In the genomic region with DNA sequence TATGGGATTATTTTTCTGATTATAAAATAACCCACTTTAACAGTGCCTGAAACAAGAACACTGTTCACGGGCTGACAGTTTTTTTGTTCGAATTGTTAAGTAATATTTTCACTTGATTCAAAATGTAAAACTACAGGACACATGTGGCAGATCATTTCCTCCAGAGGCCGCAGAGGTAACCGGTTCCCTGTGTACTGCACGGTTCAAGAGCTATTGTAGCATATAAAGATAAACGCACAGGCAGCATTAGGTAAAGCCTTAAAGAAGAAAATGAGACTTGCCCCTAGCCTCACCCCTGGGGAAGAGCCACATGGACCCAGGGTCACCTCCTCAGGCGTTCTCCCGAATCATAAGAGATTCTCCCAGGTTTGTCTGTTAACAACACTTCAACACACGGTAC, we compare ENCODE assay signal across 17 cellular contexts.
DNase-seq lines count a peak whose midpoint lies in the region; ATAC-seq and TF ChIP-seq lines count a peak whose summit lies in the region.
"Had no signal": no experiment of that assay in that cellular context is flagged by ENCODE, and none has a peak within 500 bp of the region (broad histone marks: within the 10 kb centered on the region; RNA-seq: fewer than 3 reads in every experiment).

No MANE protein-coding gene starts in this region.

- no peak overlapping the region for H3K4me3 ChIP-seq in spleen
- H3K4me3 ChIP-seq: GM23338 had no signal

- H3K4me3 Mint-ChIP-seq in activated B cell treated with CpG ODN at 0.5 μM for 24 hours: peak overlapping the region; percentile 36
- H3K4me3 Mint-ChIP-seq in naive B cell: peak overlapping the region in 5 of 8 donors; percentile 41 to 78 (median 49)
- H3K4me3 Mint-ChIP-seq in CD4-positive, alpha-beta T cell: no peak overlapping the region
- H3K4me3 Mint-ChIP-seq: CD8-positive, alpha-beta T cell; GM23338; H9 had no signal

- intact Hi-C loops in Right ventricle myocardium inferior (cut with DNase I) (no loop called here), left cardiac atrium (cut with DNase I) (no loop called here), activated B cell treated with CpG ODN at 0.5 μM for 24 hours (cut with micrococcal nuclease) (no loop called here), spleen (cut with DNase I; ENCODE audit: low total_unique reads) (no loop called here)
- intact Hi-C loops in CD4-positive, alpha-beta T cell (cut with DNase I, micrococcal nuclease): no loop called here

- no peak for TF ChIP-seq POLR2A in spleen (IDR thresholded peaks at IDR 0.05)

- no peak overlapping the region for H3K27ac Mint-ChIP-seq in activated B cell treated with CpG ODN at 0.5 μM for 24 hours
- H3K27ac Mint-ChIP-seq in naive B cell: peak overlapping the region in 1 of 6 donors; percentile 8
- no peak overlapping the region for H3K27ac Mint-ChIP-seq in CD4-positive, alpha-beta T cell
- H3K27ac Mint-ChIP-seq: CD8-positive, alpha-beta T cell; GM23338 had no signal

- H3K4me1 Mint-ChIP-seq in activated B cell treated with CpG ODN at 0.5 μM for 24 hours (peaks cover 10% of the 10 kb centered on the region), naive B cell (peaks cover 4 to 17% (median 7%) of the 10 kb centered on the region in 3 donors)
- no peaks in the 10 kb centered on the region for H3K4me1 Mint-ChIP-seq in CD4-positive, alpha-beta T cell (ENCODE audit: low read depth)

- no peak overlapping the region for H3K27ac ChIP-seq in spleen
- no peak overlapping the region for H3K27ac ChIP-seq in CD4-positive, alpha-beta T cell (ENCODE audit: low read depth, low read length)
- H3K27ac ChIP-seq: 22Rv1 had no signal

- H3K9me3 Mint-ChIP-seq in activated B cell treated with CpG ODN at 0.5 μM for 24 hours (peaks cover 4% of the 10 kb centered on the region), naive B cell (peaks cover 0 to 9% (median 3%) of the 10 kb centered on the region in 7 donors)
- H3K9me3 Mint-ChIP-seq in CD4-positive, alpha-beta T cell: peaks cover 7% of the 10 kb centered on the region
- H3K9me3 Mint-ChIP-seq: CD8-positive, alpha-beta T cell; GM23338 had no signal

- H3K27me3 ChIP-seq in spleen (replicated peaks in 1 of 7): peaks cover 0 to 7% (median 0%) of the 10 kb centered on the region in 7 donors
- H3K27me3 ChIP-seq in CD4-positive, alpha-beta T cell (ENCODE audit: control insufficient read depth, insufficient read depth, low read length): no peaks in the 10 kb centered on the region

- POLR2A ChIA-PET in activated B cell treated with CpG ODN at 0.5 μM for 24 hours (lab: Charles Lee): no interaction called here
- POLR2A ChIA-PET in CD4-positive, alpha-beta T cell (lab: Charles Lee): no interaction called here

- no peaks in the 10 kb centered on the region for H3K36me3 ChIP-seq in spleen

- TF ChIP-seq CTCF in activated B cell treated with CpG ODN at 0.5 μM for 24 hours (IDR thresholded peaks at IDR 0.05) (no peak), spleen (IDR thresholded peaks at IDR 0.05 in 8 of 11, conservative IDR thresholded peaks at IDR 0.05 in 3 of 11) (no peak)
- no peak for TF ChIP-seq CTCF in CD4-positive, alpha-beta T cell (IDR thresholded peaks at IDR 0.05)

- ATAC-seq in Right ventricle myocardium inferior: peak; percentile 51
- no peak for ATAC-seq in left cardiac atrium
- ATAC-seq in activated B cell treated with CpG ODN at 0.5 μM for 24 hours (ENCODE audit: low read depth): no peak
- ATAC-seq in naive B cell (ENCODE audit: low read depth in 2 of 2): no peak
- no peak for ATAC-seq in CD4-positive, alpha-beta T cell (ENCODE audit: poor library complexity)
- no peak for ATAC-seq in esophagus mucosa
- ATAC-seq: CD8-positive, alpha-beta T cell had no signal

- peaks cover 0 to 19% (median 7%) of the 10 kb centered on the region in 6 donors for H3K4me1 ChIP-seq in spleen

- DNase-seq in Right ventricle myocardium inferior (ENCODE audit: missing footprints) (no peak), left cardiac atrium (no peak), activated B cell treated with CpG ODN at 0.5 μM for 24 hours (no peak), naive B cell (no peak), spleen (peak; percentile 8), H4 (ENCODE audit: low spot score) (no peak)
- no peak for DNase-seq in CD4-positive, alpha-beta T cell
- DNase-seq: C1 segment of cervical spinal cord; CD8-positive, alpha-beta T cell; COR-L47; DMS153; DMS79 treated with DMSO at 0.1 percent for 48 hours; GDM1; H9 had no signal

- CTCF ChIA-PET in activated B cell treated with CpG ODN at 0.5 μM for 24 hours (lab: Charles Lee): no interaction called here
- CTCF ChIA-PET in CD4-positive, alpha-beta T cell (lab: Charles Lee): no interaction called here

- H3K9me3 ChIP-seq in spleen: no peaks in the 10 kb centered on the region
- no peaks in the 10 kb centered on the region for H3K9me3 ChIP-seq in CD4-positive, alpha-beta T cell (ENCODE audit: control insufficient read depth, low read length)

- 32 to 50% (median 47%) methylated on average over 9 of the region's 9 CpGs for WGBS in spleen, 5 donors

- peaks cover 16% of the 10 kb centered on the region for H3K27me3 Mint-ChIP-seq in activated B cell treated with CpG ODN at 0.5 μM for 24 hours
- peaks cover 0 to 23% (median 6%) of the 10 kb centered on the region in 3 donors for H3K27me3 Mint-ChIP-seq in naive B cell
- peaks cover 38% of the 10 kb centered on the region for H3K27me3 Mint-ChIP-seq in CD4-positive, alpha-beta T cell

- H3K36me3 Mint-ChIP-seq in activated B cell treated with CpG ODN at 0.5 μM for 24 hours (ENCODE audit: low read depth) (no peaks in the 10 kb centered on the region), naive B cell (peaks cover 0 to 4% of the 10 kb centered on the region in 2 donors)
- no peaks in the 10 kb centered on the region for H3K36me3 Mint-ChIP-seq in CD4-positive, alpha-beta T cell (ENCODE audit: low read depth)
- H3K36me3 Mint-ChIP-seq: CD8-positive, alpha-beta T cell had no signal
